In the genomic region with DNA sequence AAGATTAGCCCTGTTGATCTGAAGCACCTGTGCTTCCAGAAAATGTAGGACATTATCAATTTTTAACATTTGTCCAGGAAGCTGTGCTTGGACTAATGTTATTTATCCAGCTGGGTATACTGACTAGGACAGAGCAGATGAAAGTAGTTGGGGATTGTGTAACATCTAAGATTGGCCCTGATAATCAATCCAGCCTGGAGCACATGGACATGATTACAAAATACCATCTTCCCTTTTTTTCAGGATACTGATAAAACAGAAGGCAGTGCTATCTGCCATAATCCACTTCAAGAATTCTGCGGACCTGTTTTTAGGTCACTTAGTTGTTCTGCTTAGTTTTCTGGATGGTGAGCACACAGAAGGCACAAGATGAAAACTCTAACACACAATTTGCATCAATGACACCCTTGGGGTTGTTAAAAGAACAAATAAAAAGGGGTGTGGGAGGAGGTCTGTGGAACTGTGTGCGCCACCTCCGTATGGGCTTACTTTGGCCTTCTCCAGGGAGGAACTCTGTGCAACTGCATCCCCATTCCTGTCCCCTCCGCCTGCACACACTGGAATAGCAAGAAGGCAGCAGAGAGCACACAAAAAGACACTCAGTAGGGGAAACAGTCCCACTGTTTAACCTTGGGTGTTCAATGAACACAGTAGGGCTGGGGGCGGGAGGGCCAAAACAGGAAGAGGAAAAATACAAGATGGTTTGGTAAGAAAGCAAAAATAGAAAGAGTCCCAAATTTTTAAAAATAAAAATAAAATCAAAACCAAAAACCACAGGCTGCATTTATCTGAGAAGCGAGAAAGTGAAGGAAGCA, we compare ENCODE assay signal across 12 cellular contexts. TPM values are rescaled to one million over a fixed set of nuclear protein-coding genes. Genes with fewer than 3 reads are reported as not detected.
A peak's percentile ranks its signal among the peaks of the same experiment; 100 is the strongest.
DNase-seq lines count a peak whose midpoint lies in the region; ATAC-seq and TF ChIP-seq lines count a peak whose summit lies in the region.
"Had no signal": no experiment of that assay in that cellular context is flagged by ENCODE, and none has a peak within 500 bp of the region (broad histone marks: within the 10 kb centered on the region; RNA-seq: fewer than 3 reads in every experiment).

No MANE protein-coding gene starts in this region.

- TF ChIP-seq EP300 in stomach (IDR thresholded peaks at IDR 0.05), result no peak

- peak; percentile 56 for ATAC-seq in WTC11
- no peak for ATAC-seq in HG02610 (IDR thresholded peaks at IDR 0.05; ENCODE audit: unreplicated experiment)
- no peak for ATAC-seq in GM18873 (IDR thresholded peaks at IDR 0.05; ENCODE audit: low FRiP score, unreplicated experiment)
- ATAC-seq: stimulated activated effector memory CD8-positive, alpha-beta T cell treated with anti-CD3 and anti-CD28 coated beads, Interleukin-12 subunit alpha, Interleukin-12 subunit beta, amount 100 ng/mL, for 72 hours had no signal

- peak overlapping the region; percentile 95 for H3K27ac Mint-ChIP-seq in WTC11
- H3K27ac Mint-ChIP-seq: stimulated activated effector memory CD8-positive, alpha-beta T cell treated with anti-CD3 and anti-CD28 coated beads, Interleukin-12 subunit alpha, Interleukin-12 subunit beta, amount 100 ng/mL, for 72 hours had no signal

- peaks cover 58% of the 10 kb centered on the region for H3K4me1 Mint-ChIP-seq in WTC11

- POLR2A ChIA-PET in WTC11 (lab: Charles Lee), result interaction anchor here (1.8 kb wide), 1 partner anchor 30 kb away, joined by 18 read pairs; the partner anchor contains the start of gene DUSP6

- H3K27me3 ChIP-seq in HL-60 (ENCODE audit: insufficient read depth, poor library complexity, severe bottlenecking), result no peaks in the 10 kb centered on the region
- H3K27me3 ChIP-seq in stomach, result no peaks in the 10 kb centered on the region

- H3K27me3 Mint-ChIP-seq in WTC11 (ENCODE audit: low read depth), result no peaks in the 10 kb centered on the region

- H3K9me3 ChIP-seq in stomach, result no peaks in the 10 kb centered on the region

- 64 to 71% (median 68%) methylated on average over 6 of the region's 6 CpGs for WGBS in stomach, 5 donors

- DNase-seq in HL-60 (ENCODE audit: low read depth in 1 of 2, low spot score in 1 of 2) (peak in 1 of 2 experiments; percentile 26), WTC11 (ENCODE audit: low spot score) (no peak), iris pigment epithelial cell (ENCODE audit: low read depth) (peak; percentile 33), stomach (no peak), GM13976 (ENCODE audit: low spot score) (no peak), NCI-H524 treated with DMSO at 0.1 percent for 48 hours (lab: John Stamatoyannopoulos, UW) (no peak)
- DNase-seq: erythroblast, GOT3 had no signal

- no peaks in the 10 kb centered on the region for H3K36me3 Mint-ChIP-seq in WTC11
- H3K36me3 Mint-ChIP-seq: stimulated activated effector memory CD8-positive, alpha-beta T cell treated with anti-CD3 and anti-CD28 coated beads, Interleukin-12 subunit alpha, Interleukin-12 subunit beta, amount 100 ng/mL, for 72 hours had no signal

- H3K4me3 ChIP-seq in HL-60 (replicated peaks; ENCODE audit: insufficient read depth, low read length) (no peak overlapping the region), stomach (no peak overlapping the region)

- no peaks in the 10 kb centered on the region for H3K9me3 Mint-ChIP-seq in WTC11
- H3K9me3 Mint-ChIP-seq: stimulated activated effector memory CD8-positive, alpha-beta T cell treated with anti-CD3 and anti-CD28 coated beads, Interleukin-12 subunit alpha, Interleukin-12 subunit beta, amount 100 ng/mL, for 72 hours had no signal

- CTCF ChIA-PET in WTC11 (lab: Charles Lee), result interaction anchor here (0.9 to 1.0 kb wide), 2 partner anchors 29 to 78 kb away, joined by 4 to 5 read pairs; no protein-coding TSS in a partner anchor

- TF ChIP-seq CTCF in HL-60 (IDR thresholded peaks at IDR 0.05; ENCODE audit: insufficient read depth, low read length), result no peak
- TF ChIP-seq CTCF in WTC11 (IDR thresholded peaks at IDR 0.05), result no peak
- no peak for TF ChIP-seq CTCF in stomach (IDR thresholded peaks at IDR 0.05)
- TF ChIP-seq CTCF in GM13976 (IDR thresholded peaks at IDR 0.05; ENCODE audit: borderline replicate concordance, control extremely low read depth, extremely low read depth, insufficient read depth, missing control alignments), result no peak

- no peak for TF ChIP-seq POLR2A in stomach (IDR thresholded peaks at IDR 0.05)

- H3K27ac ChIP-seq in HL-60 (replicated peaks) (peak overlapping the region; percentile 59), stomach (peak overlapping the region; percentile 52 to 79 (median 71))
- H3K27ac ChIP-seq: KMS-11 had no signal

- peaks cover 21 to 43% (median 32%) of the 10 kb centered on the region in 4 donors for H3K4me1 ChIP-seq in stomach

- in situ Hi-C loops in GM13976 (cut with MboI; ENCODE audit: low sequenced_read_pairs, unreplicated experiment), result no loop called here

- no peaks in the 10 kb centered on the region for H3K36me3 ChIP-seq in stomach

- intact Hi-C loops in stomach (cut with DNase I; ENCODE audit: low total_unique reads), result no loop called here

- no peak overlapping the region for H3K4me3 Mint-ChIP-seq in WTC11
- H3K4me3 Mint-ChIP-seq: stimulated activated effector memory CD8-positive, alpha-beta T cell treated with anti-CD3 and anti-CD28 coated beads, Interleukin-12 subunit alpha, Interleukin-12 subunit beta, amount 100 ng/mL, for 72 hours had no signal

TF ChIP-seq in WTC11, 78 proteins besides CTCF, POLR2A, EP300 and RAD21:
- TF ChIP-seq, protein P1, sequence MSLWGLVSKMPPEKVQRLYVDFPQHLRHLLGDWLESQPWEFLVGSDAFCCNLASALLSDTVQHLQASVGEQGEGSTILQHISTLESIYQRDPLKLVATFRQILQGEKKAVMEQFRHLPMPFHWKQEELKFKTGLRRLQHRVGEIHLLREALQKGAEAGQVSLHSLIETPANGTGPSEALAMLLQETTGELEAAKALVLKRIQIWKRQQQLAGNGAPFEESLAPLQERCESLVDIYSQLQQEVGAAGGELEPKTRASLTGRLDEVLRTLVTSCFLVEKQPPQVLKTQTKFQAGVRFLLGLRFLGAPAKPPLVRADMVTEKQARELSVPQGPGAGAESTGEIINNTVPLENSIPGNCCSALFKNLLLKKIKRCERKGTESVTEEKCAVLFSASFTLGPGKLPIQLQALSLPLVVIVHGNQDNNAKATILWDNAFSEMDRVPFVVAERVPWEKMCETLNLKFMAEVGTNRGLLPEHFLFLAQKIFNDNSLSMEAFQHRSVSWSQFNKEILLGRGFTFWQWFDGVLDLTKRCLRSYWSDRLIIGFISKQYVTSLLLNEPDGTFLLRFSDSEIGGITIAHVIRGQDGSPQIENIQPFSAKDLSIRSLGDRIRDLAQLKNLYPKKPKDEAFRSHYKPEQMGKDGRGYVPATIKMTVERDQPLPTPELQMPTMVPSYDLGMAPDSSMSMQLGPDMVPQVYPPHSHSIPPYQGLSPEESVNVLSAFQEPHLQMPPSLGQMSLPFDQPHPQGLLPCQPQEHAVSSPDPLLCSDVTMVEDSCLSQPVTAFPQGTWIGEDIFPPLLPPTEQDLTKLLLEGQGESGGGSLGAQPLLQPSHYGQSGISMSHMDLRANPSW (CRISPR knock-in tag; conservative IDR thresholded peaks at IDR 0.05; ENCODE audit: low read depth), result no peak
- TF ChIP-seq, protein P2, sequence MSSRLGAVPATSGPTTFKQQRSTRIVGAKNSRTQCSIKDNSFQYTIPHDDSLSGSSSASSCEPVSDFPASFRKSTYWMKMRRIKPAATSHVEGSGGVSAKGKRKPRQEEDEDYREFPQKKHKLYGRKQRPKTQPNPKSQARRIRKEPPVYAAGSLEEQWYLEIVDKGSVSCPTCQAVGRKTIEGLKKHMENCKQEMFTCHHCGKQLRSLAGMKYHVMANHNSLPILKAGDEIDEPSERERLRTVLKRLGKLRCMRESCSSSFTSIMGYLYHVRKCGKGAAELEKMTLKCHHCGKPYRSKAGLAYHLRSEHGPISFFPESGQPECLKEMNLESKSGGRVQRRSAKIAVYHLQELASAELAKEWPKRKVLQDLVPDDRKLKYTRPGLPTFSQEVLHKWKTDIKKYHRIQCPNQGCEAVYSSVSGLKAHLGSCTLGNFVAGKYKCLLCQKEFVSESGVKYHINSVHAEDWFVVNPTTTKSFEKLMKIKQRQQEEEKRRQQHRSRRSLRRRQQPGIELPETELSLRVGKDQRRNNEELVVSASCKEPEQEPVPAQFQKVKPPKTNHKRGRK (CRISPR knock-in tag; IDR thresholded peaks at IDR 0.05; ENCODE audit: borderline replicate concordance), result no peak
- peak; percentile 60; the same call in 1 of the 2 replicates for TF ChIP-seq GABPB1 (CRISPR knock-in tag; IDR thresholded peaks at IDR 0.05)

RNA-seq across cellular contexts. Expression of gene DUSP6, which starts 31.1 kb away (rescaled TPM):
- total RNA-seq in WTC11 (2021) (136 to 245 TPM (median 141 TPM) in 3 replicates), stomach (100 to 1,000 TPM in 1 of 5 donors, 10 to 100 TPM in 4; 27.5 to 105 (median 30.7) TPM)
- polyA plus RNA-seq in stomach, result 10 to 100 TPM; 11.3 to 16.5 (median 14.8) TPM
